14 cellular contexts compared by ENCODE assay signal in the genomic region with DNA sequence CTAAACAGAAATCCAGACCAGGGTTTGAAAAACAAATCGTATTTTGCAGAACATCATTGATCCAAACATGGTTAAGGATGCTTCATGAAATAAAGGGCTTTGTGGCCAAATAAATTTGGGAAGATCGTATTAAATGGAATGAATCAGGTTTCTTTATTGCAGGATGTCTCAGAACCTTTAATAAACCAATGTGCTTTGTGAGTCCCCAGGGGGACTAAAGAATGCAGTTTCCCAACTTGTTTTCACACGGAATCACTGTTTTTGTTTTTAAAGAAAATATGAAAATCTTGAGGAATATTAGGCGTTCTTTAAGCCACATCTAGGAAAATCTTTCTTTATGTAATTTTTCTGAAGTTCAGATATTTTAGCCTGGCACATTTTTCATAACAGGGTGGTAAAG. TPM values are rescaled to one million over a fixed set of nuclear protein-coding genes. Genes with fewer than 3 reads are reported as not detected.
A peak's percentile ranks its signal among the peaks of the same experiment; 100 is the strongest.
DNase-seq lines count a peak whose midpoint lies in the region; FAIRE-seq and TF ChIP-seq lines count a peak whose summit lies in the region.
"Had no signal": no experiment of that assay in that cellular context is flagged by ENCODE, and none has a peak within 500 bp of the region (broad histone marks: within the 10 kb centered on the region; RNA-seq: fewer than 3 reads in every experiment).

No MANE protein-coding gene starts in this region.

- CTCF ChIA-PET in activated CD4-positive, alpha-beta memory T cell treated with anti-CD3 and anti-CD28 coated beads, Interleukin-2, amount 10 ng/mL, durations not matched to agents 7 days and 5 days (lab: Charles Lee): no interaction called here

- H3K4me2 ChIP-seq in osteoblast (ENCODE audit: insufficient read depth, low read length): peak overlapping the region; percentile 46
- H3K4me2 ChIP-seq: A549, BLaER1 had no signal

- H3K9ac ChIP-seq in skeletal muscle tissue (ENCODE audit: low read depth in 1 of 3, low read length in 3 of 3): no peak overlapping the region
- H3K9ac ChIP-seq: BLaER1 had no signal

- TF ChIP-seq CTCF in osteoblast (IDR thresholded peaks at IDR 0.05; ENCODE audit: extremely low read depth, low read depth, low read length) (no peak), vagina (IDR thresholded peaks at IDR 0.05) (no peak)

- no peak for TF ChIP-seq POLR2A in vagina (IDR thresholded peaks at IDR 0.05)

- no peaks in the 10 kb centered on the region for H3K4me1 Mint-ChIP-seq in activated CD4-positive, alpha-beta memory T cell treated with anti-CD3 and anti-CD28 coated beads, Interleukin-2, amount 10 ng/mL, durations not matched to agents 7 days and 5 days
- H3K4me1 Mint-ChIP-seq: CD8-positive, alpha-beta memory T cell had no signal

- H3K4me3 ChIP-seq in osteoblast (ENCODE audit: insufficient read depth, low read length): no peak overlapping the region
- no peak overlapping the region for H3K4me3 ChIP-seq in skeletal muscle tissue (ENCODE audit: low read length in 3 of 3)
- no peak overlapping the region for H3K4me3 ChIP-seq in vagina
- H3K4me3 ChIP-seq: A549, BLaER1 had no signal

- H3K9me3 ChIP-seq in osteoblast (ENCODE audit: low read depth, low read length): no peaks in the 10 kb centered on the region
- H3K9me3 ChIP-seq in skeletal muscle tissue (ENCODE audit: control insufficient read depth in 3 of 3, low read length in 3 of 3): no peaks in the 10 kb centered on the region
- no peaks in the 10 kb centered on the region for H3K9me3 ChIP-seq in vagina
- H3K9me3 ChIP-seq: A549, BLaER1, Caco-2 had no signal

- no peak for FAIRE-seq in GM19239 (lab: Jason Lieb, UNC)
- FAIRE-seq: A549, H54 had no signal

- no peaks in the 10 kb centered on the region for H3K79me2 ChIP-seq in osteoblast (ENCODE audit: insufficient read depth, low read length)

- no peaks in the 10 kb centered on the region for H4K20me1 ChIP-seq in osteoblast (ENCODE audit: insufficient read depth, low read length)
- H4K20me1 ChIP-seq: BLaER1 had no signal

- H3K27ac Mint-ChIP-seq in activated CD4-positive, alpha-beta memory T cell treated with anti-CD3 and anti-CD28 coated beads, Interleukin-2, amount 10 ng/mL, durations not matched to agents 7 days and 5 days: no peak overlapping the region
- H3K27ac Mint-ChIP-seq: CD8-positive, alpha-beta memory T cell had no signal

- no peaks in the 10 kb centered on the region for H3K36me3 ChIP-seq in osteoblast (ENCODE audit: insufficient read depth, low read length)
- no peaks in the 10 kb centered on the region for H3K36me3 ChIP-seq in skeletal muscle tissue (ENCODE audit: control insufficient read depth in 3 of 3, insufficient read depth in 3 of 3, low read length in 3 of 3)
- H3K36me3 ChIP-seq in vagina: no peaks in the 10 kb centered on the region
- H3K36me3 ChIP-seq: BLaER1 had no signal

- DNase-seq in T1000 (lab: John Stamatoyannopoulos, UW) (peak; percentile 4), osteoblast (ENCODE audit: insufficient read length, low spot score, missing footprints) (no peak), GM19239 (ENCODE audit: insufficient read length, low spot score) (no peak), G401 (ENCODE audit: low spot score) (no peak), vagina (ENCODE audit: extremely low spot score in 2 of 2) (no peak)
- no peak for DNase-seq in activated CD4-positive, alpha-beta memory T cell treated with anti-CD3 and anti-CD28 coated beads, Interleukin-2, amount 10 ng/mL, durations not matched to agents 7 days and 5 days
- DNase-seq: Caco-2; CD8-positive, alpha-beta memory T cell; DND-41; GF-D8 had no signal

- H3K4me1 ChIP-seq in osteoblast (ENCODE audit: insufficient read depth, low read length): peaks cover 6% of the 10 kb centered on the region
- peaks cover 0 to 2% (median 0%) of the 10 kb centered on the region in 3 donors for H3K4me1 ChIP-seq in skeletal muscle tissue (ENCODE audit: control insufficient read depth in 3 of 3, insufficient read depth in 3 of 3, low read length in 3 of 3)
- H3K4me1 ChIP-seq in vagina: no peaks in the 10 kb centered on the region
- H3K4me1 ChIP-seq: A549, BLaER1, Caco-2 had no signal

- no peak overlapping the region for H2AFZ ChIP-seq in osteoblast (ENCODE audit: low read length)

- no peak overlapping the region for H3K4me3 Mint-ChIP-seq in activated CD4-positive, alpha-beta memory T cell treated with anti-CD3 and anti-CD28 coated beads, Interleukin-2, amount 10 ng/mL, durations not matched to agents 7 days and 5 days
- H3K4me3 Mint-ChIP-seq: CD8-positive, alpha-beta memory T cell had no signal

- intact Hi-C loops in vagina (cut with DNase I): no loop called here

- H3K27me3 Mint-ChIP-seq in activated CD4-positive, alpha-beta memory T cell treated with anti-CD3 and anti-CD28 coated beads, Interleukin-2, amount 10 ng/mL, durations not matched to agents 7 days and 5 days: no peaks in the 10 kb centered on the region
- H3K27me3 Mint-ChIP-seq: CD8-positive, alpha-beta memory T cell had no signal

- H3K36me3 Mint-ChIP-seq in activated CD4-positive, alpha-beta memory T cell treated with anti-CD3 and anti-CD28 coated beads, Interleukin-2, amount 10 ng/mL, durations not matched to agents 7 days and 5 days (ENCODE audit: low read depth): no peaks in the 10 kb centered on the region
- H3K36me3 Mint-ChIP-seq: CD8-positive, alpha-beta memory T cell had no signal

- H3K27ac ChIP-seq in osteoblast (ENCODE audit: low read depth, low read length) (peak overlapping the region; percentile 76), skeletal muscle tissue (ENCODE audit: low read depth, low read length) (peak overlapping the region; percentile 51), vagina (no peak overlapping the region)
- H3K27ac ChIP-seq: A549, BLaER1 had no signal

- in situ Hi-C loops in G401 (cut with HindIII; ENCODE audit: low sequenced_read_pairs): no loop called here

- no peaks in the 10 kb centered on the region for H3K27me3 ChIP-seq in osteoblast (ENCODE audit: insufficient read depth, low read length)
- H3K27me3 ChIP-seq in skeletal muscle tissue (ENCODE audit: control insufficient read depth in 3 of 3, insufficient read depth in 3 of 3, low read length in 3 of 3): no peaks in the 10 kb centered on the region
- H3K27me3 ChIP-seq in vagina: no peaks in the 10 kb centered on the region
- H3K27me3 ChIP-seq: BLaER1 had no signal

- POLR2A ChIA-PET in activated CD4-positive, alpha-beta memory T cell treated with anti-CD3 and anti-CD28 coated beads, Interleukin-2, amount 10 ng/mL, durations not matched to agents 7 days and 5 days (lab: Charles Lee): no interaction called here

- peaks cover 3% of the 10 kb centered on the region for H3K9me3 Mint-ChIP-seq in activated CD4-positive, alpha-beta memory T cell treated with anti-CD3 and anti-CD28 coated beads, Interleukin-2, amount 10 ng/mL, durations not matched to agents 7 days and 5 days

RNA-seq across cellular contexts. Expression of gene CCDC172, which starts 16.8 kb away (rescaled TPM):
- total RNA-seq in osteoblast (not detected in 2 replicates), skeletal muscle tissue (not detected), vagina (not detected)
- total RNA-seq in G401 (2014; rRNA removed; shearing (Covaris generic)): not detected in 2 replicates
- total RNA-seq in activated CD4-positive, alpha-beta memory T cell treated with anti-CD3 and anti-CD28 coated beads, Interleukin-2, amount 10 ng/mL, durations not matched to agents 7 days and 5 days: not detected
- total RNA-seq: Caco-2; CD8-positive, alpha-beta memory T cell had no signal

RNA-seq across cellular contexts. Expression of gene GFRA1, which starts 34.4 kb away (rescaled TPM):
- 76.0 and 76.6 TPM in 2 replicates for total RNA-seq in osteoblast
- total RNA-seq in skeletal muscle tissue: 24.0 TPM
- 0.37 and 1.1 TPM in 2 replicates for total RNA-seq in G401 (2014; rRNA removed; shearing (Covaris generic))
- 57.7 TPM for total RNA-seq in vagina
- not detected for total RNA-seq in activated CD4-positive, alpha-beta memory T cell treated with anti-CD3 and anti-CD28 coated beads, Interleukin-2, amount 10 ng/mL, durations not matched to agents 7 days and 5 days
- total RNA-seq: Caco-2; CD8-positive, alpha-beta memory T cell had no signal

Comparison
In these comparisons a context has a peak if more than half of its experiments do, and no peak if none do; other contexts are left out.
1. RNA of gene GFRA1, which starts 34.4 kb away (total RNA-seq): 76.0 to 76.6 TPM in osteoblast, 57.7 TPM in vagina (single experiment) and 24.0 TPM in skeletal muscle tissue (single experiment); 0.37 to 1.1 TPM in G401 and not detected in activated CD4-positive, alpha-beta memory T cell treated with anti-CD3 and anti-CD28 coated beads, Interleukin-2, amount 10 ng/mL, durations not matched to agents 7 days and 5 days; every median in the first group is over 10 times any median in the second.